ENCODE assay signal across 8 cellular contexts in genomic region chr11:121426476-121427454, GRCh38. TPM values are rescaled to one million over a fixed set of nuclear protein-coding genes. Genes with fewer than 3 reads are reported as not detected.
DNase-seq lines count a peak whose midpoint lies in the region; ATAC-seq, FAIRE-seq and TF ChIP-seq lines count a peak whose summit lies in the region.

No MANE protein-coding gene starts in this region.

- no peak for TF ChIP-seq EP300 in A549 (IDR thresholded peaks at IDR 0.05)

- no peak overlapping the region for H3K27ac Mint-ChIP-seq in T-helper 1 cell treated with Interleukin-12 subunit alpha and Interleukin-12 subunit beta and Interleukin-4 antibody, amounts not matched to agents 30 μg/mL and 1 μg/mL, for 36 hours
- no peak overlapping the region for H3K27ac Mint-ChIP-seq in stimulated activated memory B cell treated with anti-CD40 and anti-IgM and Interleukin-4, amounts not matched to agents 10 μg/mL and 1 μg/mL and 100 μg/mL, for 72 hours

- H3K4me3 ChIP-seq in A549 (peak overlapping the region; percentile 18; the same call in 2 of the 3 replicates), gastrocnemius medialis (peak overlapping the region in 2 of 4 donors; percentile 17 to 44)

- H3K36me3 Mint-ChIP-seq in T-helper 1 cell treated with Interleukin-12 subunit alpha and Interleukin-12 subunit beta and Interleukin-4 antibody, amounts not matched to agents 30 μg/mL and 1 μg/mL, for 36 hours (ENCODE audit: low read depth): peaks cover 18% of the 10 kb centered on the region
- H3K36me3 Mint-ChIP-seq in stimulated activated memory B cell treated with anti-CD40 and anti-IgM and Interleukin-4, amounts not matched to agents 10 μg/mL and 1 μg/mL and 100 μg/mL, for 72 hours: no peaks in the 10 kb centered on the region

- peak overlapping the region; percentile 81 for H3K4me2 ChIP-seq in A549

- POLR2A ChIA-PET in A549 (lab: Yijun Ruan, JAX): no interaction called here

- no peak for TF ChIP-seq CTCF in A549 (IDR thresholded peaks at IDR 0.05)
- TF ChIP-seq CTCF in gastrocnemius medialis (IDR thresholded peaks at IDR 0.05 in 4 of 5, conservative IDR thresholded peaks at IDR 0.05 in 1 of 5): no peak

- no peak for FAIRE-seq in A549 (lab: Jason Lieb, UNC)

- CTCF ChIA-PET in A549 (lab: Yijun Ruan, JAX): no interaction called here

- peaks cover 26% of the 10 kb centered on the region for H3K4me1 Mint-ChIP-seq in T-helper 1 cell treated with Interleukin-12 subunit alpha and Interleukin-12 subunit beta and Interleukin-4 antibody, amounts not matched to agents 30 μg/mL and 1 μg/mL, for 36 hours (ENCODE audit: low read depth)
- peaks cover 68% of the 10 kb centered on the region for H3K4me1 Mint-ChIP-seq in stimulated activated memory B cell treated with anti-CD40 and anti-IgM and Interleukin-4, amounts not matched to agents 10 μg/mL and 1 μg/mL and 100 μg/mL, for 72 hours

- H3K27me3 ChIP-seq in gastrocnemius medialis: peaks cover 0 to 11% (median 0%) of the 10 kb centered on the region in 3 donors

- ATAC-seq in A549 (peak; percentile 39 to 79; a peak in 4 of 6 replicates), GM19455 (IDR thresholded peaks at IDR 0.05; ENCODE audit: unreplicated experiment) (peak; percentile 40), gastrocnemius medialis (no peak)
- ATAC-seq in stimulated activated memory B cell treated with anti-CD40 and anti-IgM and Interleukin-4, amounts not matched to agents 10 μg/mL and 1 μg/mL and 100 μg/mL, for 72 hours: peak; percentile 60

- H3K27ac ChIP-seq in A549 (0 out of 6 replicates have a peak overlapping the region, but pooled peaks of 1 of the 2 experiments have one; percentile 48), gastrocnemius medialis (no peak overlapping the region)

- intact Hi-C loops in gastrocnemius medialis (cut with DNase I; ENCODE audit: low total_unique reads): no loop called here

- H3K27me3 Mint-ChIP-seq in T-helper 1 cell treated with Interleukin-12 subunit alpha and Interleukin-12 subunit beta and Interleukin-4 antibody, amounts not matched to agents 30 μg/mL and 1 μg/mL, for 36 hours (ENCODE audit: low read depth): no peaks in the 10 kb centered on the region
- peaks cover 22% of the 10 kb centered on the region for H3K27me3 Mint-ChIP-seq in stimulated activated memory B cell treated with anti-CD40 and anti-IgM and Interleukin-4, amounts not matched to agents 10 μg/mL and 1 μg/mL and 100 μg/mL, for 72 hours

- H3K4me3 Mint-ChIP-seq in T-helper 1 cell treated with Interleukin-12 subunit alpha and Interleukin-12 subunit beta and Interleukin-4 antibody, amounts not matched to agents 30 μg/mL and 1 μg/mL, for 36 hours: peak overlapping the region; percentile 43
- peak overlapping the region; percentile 34 for H3K4me3 Mint-ChIP-seq in stimulated activated memory B cell treated with anti-CD40 and anti-IgM and Interleukin-4, amounts not matched to agents 10 μg/mL and 1 μg/mL and 100 μg/mL, for 72 hours

- H3K36me3 ChIP-seq in gastrocnemius medialis: no peaks in the 10 kb centered on the region

- no peak for TF ChIP-seq RAD21 in A549 (conservative IDR thresholded peaks at IDR 0.05 in 1 of 2, IDR thresholded peaks at IDR 0.05 in 1 of 2)

- 63% methylated on average over 23 of the region's 56 CpGs for whole genome bisulfite sequencing in A549 (ENCODE audit: missing lambda C conversion rate)

- H3K9me3 ChIP-seq in A549: no peaks in the 10 kb centered on the region
- H3K9me3 ChIP-seq in gastrocnemius medialis: no peaks in the 10 kb centered on the region

- in situ Hi-C loops in gastrocnemius medialis (cut with MboI; ENCODE audit: low sequenced_read_pairs in 4 of 4): no loop called here

- H3K4me1 ChIP-seq in A549: no peaks in the 10 kb centered on the region
- no peaks in the 10 kb centered on the region for H3K4me1 ChIP-seq in gastrocnemius medialis

- TF ChIP-seq POLR2A in A549 (IDR thresholded peaks at IDR 0.05; ENCODE audit: low read length) (no peak), gastrocnemius medialis (IDR thresholded peaks at IDR 0.05) (no peak)

- H3K9me3 Mint-ChIP-seq in T-helper 1 cell treated with Interleukin-12 subunit alpha and Interleukin-12 subunit beta and Interleukin-4 antibody, amounts not matched to agents 30 μg/mL and 1 μg/mL, for 36 hours: peaks cover 5% of the 10 kb centered on the region
- H3K9me3 Mint-ChIP-seq in stimulated activated memory B cell treated with anti-CD40 and anti-IgM and Interleukin-4, amounts not matched to agents 10 μg/mL and 1 μg/mL and 100 μg/mL, for 72 hours: peaks cover 4% of the 10 kb centered on the region

- peak in 1 of 2 experiments; percentile 13 for DNase-seq in A549 (ENCODE audit: low read depth in 1 of 2, low spot score in 1 of 2)
- DNase-seq in cerebellum (ENCODE audit: low spot score): peak; percentile 55
- DNase-seq in medulla oblongata (ENCODE audit: extremely low spot score): peak; percentile 53
- no peak for DNase-seq in cortex of kidney (lab: John Stamatoyannopoulos, UW)
- no peak for DNase-seq in gastrocnemius medialis

TF ChIP-seq in A549, 52 proteins besides CTCF, POLR2A, EP300 and RAD21:
- TF ChIP-seq KDM1A (IDR thresholded peaks at IDR 0.05; ENCODE audit: low read depth) (no peak), ZFP36 (IDR thresholded peaks at IDR 0.05; ENCODE audit: borderline replicate concordance, partially characterized antibody) (no peak)
TF ChIP-seq in A549: peak in this region for 0.

RNA-seq across cellular contexts. Expression of gene SORL1, which starts 25.3 kb away (rescaled TPM):
- 3.8 and 4.8 TPM in 2 replicates for polyA plus RNA-seq in A549 (2011; rRNA removed)
- polyA plus RNA-seq in A549 (2012; cell fraction: cytosol; rRNA removed): 1.2 and 1.6 TPM in 2 replicates
- polyA plus RNA-seq in A549 (2012; cell fraction: nucleus; rRNA removed): 4.0 and 5.9 TPM in 2 replicates
- polyA plus RNA-seq in A549 (2017; fragmentation: RNase III; extraction: RNeasy Plus Mini Kit Qiagen cat#74134 plus additional on column Dnase treatment): 0.45 to 0.77 TPM (median 0.58 TPM) in 3 replicates
- 24.2 and 31.8 TPM in 2 replicates for polyA minus RNA-seq in A549 (2011; rRNA and poly(A)+ RNA removed)
- total RNA-seq in cerebellum: 41.6 TPM
- 1 to 10 TPM in 3 of 4 donors, under 1 TPM in 1; 0.78 to 2.7 (median 2.3) TPM for total RNA-seq in gastrocnemius medialis

Comparison
In these comparisons a context has a peak if more than half of its experiments do, and no peak if none do; other contexts are left out.
1. ATAC-seq: peak in A549 (2 of 2), GM19455 (single experiment) and stimulated activated memory B cell treated with anti-CD40 and anti-IgM and Interleukin-4, amounts not matched to agents 10 μg/mL and 1 μg/mL and 100 μg/mL, for 72 hours (single experiment); none in gastrocnemius medialis (0 of 2).
2. DNase-seq: peak in cerebellum (single experiment) and medulla oblongata (single experiment); none in cortex of kidney (single experiment) and gastrocnemius medialis (0 of 2).
3. RNA of gene SORL1, which starts 25.3 kb away (total RNA-seq): 41.6 TPM in cerebellum (single experiment); 0.78 to 2.7 TPM in gastrocnemius medialis; every median in the first group is over 10 times any median in the second.